Comparison of ENCODE assay signal across 8 cellular contexts in genomic region chr6:96520039-96520850, GRCh38. TPM values are rescaled to one million over a fixed set of nuclear protein-coding genes. Genes with fewer than 3 reads are reported as not detected.
DNase-seq lines count a peak whose midpoint lies in the region; ATAC-seq and TF ChIP-seq lines count a peak whose summit lies in the region.

No MANE protein-coding gene starts in this region.

- TF ChIP-seq CTCF in HEK293 (tag by site-specific recombination; IDR thresholded peaks at IDR 0.05) (no peak), foreskin keratinocyte (conservative IDR thresholded peaks at IDR 0.05) (no peak), gastrocnemius medialis (IDR thresholded peaks at IDR 0.05 in 4 of 5, conservative IDR thresholded peaks at IDR 0.05 in 1 of 5) (no peak)

- no peaks in the 10 kb centered on the region for H3K9me3 ChIP-seq in HEK293 (ENCODE audit: control insufficient read depth, insufficient read depth, low read depth, low read length)
- no peaks in the 10 kb centered on the region for H3K9me3 ChIP-seq in gastrocnemius medialis

- H3K9me3 Mint-ChIP-seq in T-cell = no peaks in the 10 kb centered on the region

- peak overlapping the region; percentile 94; the same call in 1 of the 2 replicates for H3K4me3 ChIP-seq in HEK293 (ENCODE audit: low read depth, low read length)
- H3K4me3 ChIP-seq in gastrocnemius medialis = peak overlapping the region; percentile 85 to 96 (median 91)

- H3K27me3 Mint-ChIP-seq in T-cell = no peaks in the 10 kb centered on the region

- H3K27ac Mint-ChIP-seq in T-cell = peak overlapping the region; percentile 20 to 100

- peak overlapping the region; percentile 100 for H3K4me3 Mint-ChIP-seq in T-cell

- DNase-seq in T-cell = no peak
- DNase-seq in foreskin keratinocyte = peak; percentile 77 to 89
- no peak for DNase-seq in gastrocnemius medialis
- no peak for DNase-seq in superior temporal gyrus (ENCODE audit: extremely low spot score)
- DNase-seq in SKM-1 (lab: John Stamatoyannopoulos, UW; ENCODE audit: unreplicated experiment) = no peak
- no peak for DNase-seq in NCI-H2227 (lab: John Stamatoyannopoulos, UW; ENCODE audit: unreplicated experiment)

- H3K4me1 ChIP-seq in HEK293 (ENCODE audit: control insufficient read depth, insufficient read depth, low read length) (no peaks in the 10 kb centered on the region), foreskin keratinocyte (peaks cover 20% of the 10 kb centered on the region), gastrocnemius medialis (peaks cover 19 to 25% of the 10 kb centered on the region in 2 donors)

- no peaks in the 10 kb centered on the region for H3K36me3 Mint-ChIP-seq in T-cell

- ATAC-seq in T-cell (replicated peaks in 1 of 4) = no peak
- ATAC-seq in foreskin keratinocyte = peak; percentile 78
- ATAC-seq in gastrocnemius medialis = no peak
- ATAC-seq in GM18873 (IDR thresholded peaks at IDR 0.05; ENCODE audit: low FRiP score, unreplicated experiment) = no peak

- in situ Hi-C loops in gastrocnemius medialis (cut with MboI; ENCODE audit: low sequenced_read_pairs in 4 of 4) = loop anchor here in 1 of 4 donors (10.0 kb wide), 1 partner anchor 375 kb away; the partner anchor contains the start of gene NDUFAF4

- CTCF ChIA-PET in HEK293 (lab: Yijun Ruan, JAX) = no interaction called here
- CTCF ChIA-PET in T-cell (lab: Charles Lee) = interaction anchor here (0.9 to 1.6 kb wide), 3 partner anchors 20 to 21 kb away, joined by 3 to 9 read pairs (median 4); no protein-coding TSS in a partner anchor

- no peaks in the 10 kb centered on the region for H3K27me3 ChIP-seq in foreskin keratinocyte
- H3K27me3 ChIP-seq in gastrocnemius medialis = no peaks in the 10 kb centered on the region

- POLR2A ChIA-PET in HEK293 (lab: Yijun Ruan, JAX) = no interaction called here
- POLR2A ChIA-PET in T-cell (lab: Charles Lee) = interaction anchor here in 1 of 2 donors (0.6 kb wide), 1 partner anchor 426 kb away, joined by 3 read pairs; no protein-coding TSS in a partner anchor

- H3K36me3 ChIP-seq in HEK293 (ENCODE audit: control insufficient read depth in 2 of 2, insufficient read depth in 1 of 2, low read length in 2 of 2) = peaks cover under 1 to 4% of the 10 kb centered on the region in 2 experiments; a peak in 2 of 3 replicates
- peaks cover 0 to 18% of the 10 kb centered on the region in 2 donors for H3K36me3 ChIP-seq in gastrocnemius medialis

- intact Hi-C loops in gastrocnemius medialis (cut with DNase I; ENCODE audit: low total_unique reads) = loop anchor here (5.0 kb wide), 1 partner anchor 377 kb away; the partner anchor contains the start of gene NDUFAF4

- no peak for TF ChIP-seq POLR2A in gastrocnemius medialis (IDR thresholded peaks at IDR 0.05)

- H3K4me1 Mint-ChIP-seq in T-cell = peaks cover 21 to 37% (median 35%) of the 10 kb centered on the region in 3 donors

- no peak overlapping the region for H3K27ac ChIP-seq in HEK293 (ENCODE audit: extremely low read depth, low read depth, low read length)
- H3K27ac ChIP-seq in foreskin keratinocyte = peak overlapping the region; percentile 88
- H3K27ac ChIP-seq in gastrocnemius medialis = no peak overlapping the region

TF ChIP-seq in HEK293, 187 proteins besides CTCF, POLR2A, EP300 and RAD21:
- TF ChIP-seq SP7 (tag by site-specific recombination; IDR thresholded peaks at IDR 0.05) = 0 out of 2 replicates have a peak, but pooled peaks have one; percentile 20
- no peak for TF ChIP-seq ZNF114 (tag by site-specific recombination; IDR thresholded peaks at IDR 0.05)
- TF ChIP-seq ZNF202 (tag by site-specific recombination; IDR thresholded peaks at IDR 0.05; ENCODE audit: borderline replicate concordance) = no peak
- peak; percentile 33 for TF ChIP-seq ZBTB8A (tag by site-specific recombination; IDR thresholded peaks at IDR 0.05)

RNA-seq across cellular contexts. Expression of gene UFL1, which starts 1.4 kb away (rescaled TPM):
- total RNA-seq in T-cell (10 to 100 TPM; 19.3 to 29.4 (median 27.7) TPM), foreskin keratinocyte (18.2 and 18.5 TPM in 2 replicates), gastrocnemius medialis (10 to 100 TPM; 25.2 to 38.2 (median 29.2) TPM)
- polyA plus RNA-seq in foreskin keratinocyte = 4.1 and 4.5 TPM in 2 replicates

RNA-seq across cellular contexts. Expression of gene FHL5, which starts 42.7 kb away (rescaled TPM):
- total RNA-seq in T-cell (not detected), foreskin keratinocyte (not detected in 2 replicates), gastrocnemius medialis (10 to 100 TPM; 11.6 to 24.8 (median 18.1) TPM)
- not detected in 2 replicates for polyA plus RNA-seq in foreskin keratinocyte

Comparison
In these comparisons a context has a peak if more than half of its experiments do, and no peak if none do; other contexts are left out.
1. DNase-seq: peak in foreskin keratinocyte (2 of 2); none in T-cell (0 of 34), gastrocnemius medialis (0 of 2), superior temporal gyrus (single experiment), SKM-1 (single experiment) and NCI-H2227 (single experiment).
2. RNA of gene FHL5, which starts 42.7 kb away (total RNA-seq): 11.6 to 24.8 TPM in gastrocnemius medialis; not detected in T-cell and not detected in foreskin keratinocyte; every median in the first group is over 10 times any median in the second.